Comparison of ENCODE assay signal across 8 cellular contexts in genomic region chr17:43171761-43172487, GRCh38. TPM values are rescaled to one million over a fixed set of nuclear protein-coding genes. Genes with fewer than 3 reads are reported as not detected.
DNase-seq lines count a peak whose midpoint lies in the region; ATAC-seq and TF ChIP-seq lines count a peak whose summit lies in the region.

No MANE protein-coding gene starts in this region.

- no peaks in the 10 kb centered on the region for H3K27me3 ChIP-seq in right cardiac atrium (ENCODE audit: control insufficient read depth, insufficient read depth)

- DNase-seq in AG10803 (ENCODE audit: low read depth) (peak; percentile 98), NCI-H460 (ENCODE audit: extremely low read depth, low read depth) (peak; percentile 27), right cardiac atrium (peak in 2 of 3 donors; percentile 33 to 60), retinal pigment epithelial cell (ENCODE audit: low read depth) (peak; percentile 98), iPS-NIHi7 (ENCODE audit: extremely low spot score) (no peak)
- DNase-seq in activated naive CD8-positive, alpha-beta T cell treated with anti-CD3 and anti-CD28 coated beads, Interleukin-2, amount 10 ng/mL, durations not matched to agents 7 days and 5 days: peak; percentile 34

- no peak for ATAC-seq in activated naive CD8-positive, alpha-beta T cell treated with anti-CD3 and anti-CD28 coated beads, Interleukin-2, amount 10 ng/mL, durations not matched to agents 7 days and 5 days (ENCODE audit: low read depth)
- ATAC-seq in right cardiac atrium (no peak), GM18909 (IDR thresholded peaks at IDR 0.05; ENCODE audit: poor library complexity, unreplicated experiment) (no peak)

- no peak overlapping the region for H3K4me3 Mint-ChIP-seq in activated naive CD8-positive, alpha-beta T cell treated with anti-CD3 and anti-CD28 coated beads, Interleukin-2, amount 10 ng/mL, durations not matched to agents 7 days and 5 days

- TF ChIP-seq CTCF in AG10803 (conservative IDR thresholded peaks at IDR 0.05; ENCODE audit: low read length) (peak; percentile 35), retinal pigment epithelial cell (conservative IDR thresholded peaks at IDR 0.05; ENCODE audit: low read depth, low read length) (peak; percentile 48)

- H3K27ac ChIP-seq in right cardiac atrium (ENCODE audit: low read length): peak overlapping the region; percentile 100

- H3K4me3 ChIP-seq in AG10803 (ENCODE audit: low read length) (peak overlapping the region; percentile 83), GM08714 (ENCODE audit: low read length) (peak overlapping the region; percentile 86), right cardiac atrium (ENCODE audit: low read length) (peak overlapping the region; percentile 91), retinal pigment epithelial cell (ENCODE audit: low read length) (peak overlapping the region; percentile 94)

- 14% methylated on average over 7 of the region's 7 CpGs for WGBS in right cardiac atrium

- no peaks in the 10 kb centered on the region for H3K9me3 Mint-ChIP-seq in activated naive CD8-positive, alpha-beta T cell treated with anti-CD3 and anti-CD28 coated beads, Interleukin-2, amount 10 ng/mL, durations not matched to agents 7 days and 5 days

- H3K27ac Mint-ChIP-seq in activated naive CD8-positive, alpha-beta T cell treated with anti-CD3 and anti-CD28 coated beads, Interleukin-2, amount 10 ng/mL, durations not matched to agents 7 days and 5 days: no peak overlapping the region

- POLR2A ChIA-PET in activated naive CD8-positive, alpha-beta T cell treated with anti-CD3 and anti-CD28 coated beads, Interleukin-2, amount 10 ng/mL, durations not matched to agents 7 days and 5 days (lab: Charles Lee): interaction anchor here (0.7 to 3.7 kb wide), 12 partner anchors 40 to 216 kb away, joined by 3 to 51 read pairs (median 4); partner anchors contain the start of genes BRCA1, RPL27 and TMEM106A

- peaks cover 32% of the 10 kb centered on the region for H3K4me1 Mint-ChIP-seq in activated naive CD8-positive, alpha-beta T cell treated with anti-CD3 and anti-CD28 coated beads, Interleukin-2, amount 10 ng/mL, durations not matched to agents 7 days and 5 days

- H3K9me3 ChIP-seq in right cardiac atrium (ENCODE audit: control insufficient read depth, low read length): no peaks in the 10 kb centered on the region

- H3K4me1 ChIP-seq in right cardiac atrium (ENCODE audit: control insufficient read depth, insufficient read depth, low read length): no peaks in the 10 kb centered on the region

- H3K36me3 Mint-ChIP-seq in activated naive CD8-positive, alpha-beta T cell treated with anti-CD3 and anti-CD28 coated beads, Interleukin-2, amount 10 ng/mL, durations not matched to agents 7 days and 5 days: peaks cover 20% of the 10 kb centered on the region

- intact Hi-C loops in right cardiac atrium (cut with DNase I): loop anchor here in 1 of 4 donors (10.0 kb wide), 1 partner anchor 147 kb away; the partner anchor contains the start of genes RND2 and VAT1

- H3K27me3 Mint-ChIP-seq in activated naive CD8-positive, alpha-beta T cell treated with anti-CD3 and anti-CD28 coated beads, Interleukin-2, amount 10 ng/mL, durations not matched to agents 7 days and 5 days: no peaks in the 10 kb centered on the region

RNA-seq across cellular contexts. Expression of gene NBR1, which starts 0.9 kb away (rescaled TPM):
- total RNA-seq in NCI-H460 (2014; rRNA removed; shearing (Covaris generic)): 66.9 and 78.6 TPM in 2 replicates
- 25.0 and 32.4 TPM in 2 replicates for polyA plus RNA-seq in NCI-H460 (2014; cell fraction: nucleus; rRNA removed)
- total RNA-seq in activated naive CD8-positive, alpha-beta T cell treated with anti-CD3 and anti-CD28 coated beads, Interleukin-2, amount 10 ng/mL, durations not matched to agents 7 days and 5 days: 10 to 100 TPM; 60.5 to 67.4 TPM
- 10 to 100 TPM; 83.7 to 98.2 (median 90.9) TPM for total RNA-seq in right cardiac atrium
- polyA plus RNA-seq in right cardiac atrium: 39.4 TPM

RNA-seq across cellular contexts. Expression of gene TMEM106A, which starts 39.8 kb away (rescaled TPM):
- 2.0 and 2.5 TPM in 2 replicates for total RNA-seq in NCI-H460 (2014; rRNA removed; shearing (Covaris generic))
- polyA plus RNA-seq in NCI-H460 (2014; cell fraction: nucleus; rRNA removed): 5.8 and 11.7 TPM in 2 replicates
- 10 to 100 TPM; 20.3 TPM for total RNA-seq in activated naive CD8-positive, alpha-beta T cell treated with anti-CD3 and anti-CD28 coated beads, Interleukin-2, amount 10 ng/mL, durations not matched to agents 7 days and 5 days
- total RNA-seq in right cardiac atrium: 1 to 10 TPM; 4.9 to 8.7 (median 6.7) TPM
- 2.8 TPM for polyA plus RNA-seq in right cardiac atrium

RNA-seq across cellular contexts. Expression of gene BRCA1, which starts 46.8 kb away (rescaled TPM):
- total RNA-seq in NCI-H460 (2014; rRNA removed; shearing (Covaris generic)): 37.6 and 42.2 TPM in 2 replicates
- polyA plus RNA-seq in NCI-H460 (2014; cell fraction: nucleus; rRNA removed): 43.1 and 57.6 TPM in 2 replicates
- total RNA-seq in activated naive CD8-positive, alpha-beta T cell treated with anti-CD3 and anti-CD28 coated beads, Interleukin-2, amount 10 ng/mL, durations not matched to agents 7 days and 5 days: 10 to 100 TPM; 53.5 to 61.4 TPM
- 10 to 100 TPM in 1 of 4 donors, 1 to 10 TPM in 3; 4.3 to 10.9 (median 8.0) TPM for total RNA-seq in right cardiac atrium
- 2.7 TPM for polyA plus RNA-seq in right cardiac atrium

RNA-seq across cellular contexts. Expression of gene CCDC200, which starts 56.5 kb away (rescaled TPM):
- total RNA-seq in NCI-H460 (2014; rRNA removed; shearing (Covaris generic)): not detected in 2 replicates
- polyA plus RNA-seq in NCI-H460 (2014; cell fraction: nucleus; rRNA removed): not detected in 2 replicates
- under 1 TPM in 1 of 2 experiments, not detected in 1; 0.45 TPM for total RNA-seq in activated naive CD8-positive, alpha-beta T cell treated with anti-CD3 and anti-CD28 coated beads, Interleukin-2, amount 10 ng/mL, durations not matched to agents 7 days and 5 days
- not detected for total RNA-seq in right cardiac atrium
- 0.16 TPM for polyA plus RNA-seq in right cardiac atrium
